In the genomic region with DNA sequence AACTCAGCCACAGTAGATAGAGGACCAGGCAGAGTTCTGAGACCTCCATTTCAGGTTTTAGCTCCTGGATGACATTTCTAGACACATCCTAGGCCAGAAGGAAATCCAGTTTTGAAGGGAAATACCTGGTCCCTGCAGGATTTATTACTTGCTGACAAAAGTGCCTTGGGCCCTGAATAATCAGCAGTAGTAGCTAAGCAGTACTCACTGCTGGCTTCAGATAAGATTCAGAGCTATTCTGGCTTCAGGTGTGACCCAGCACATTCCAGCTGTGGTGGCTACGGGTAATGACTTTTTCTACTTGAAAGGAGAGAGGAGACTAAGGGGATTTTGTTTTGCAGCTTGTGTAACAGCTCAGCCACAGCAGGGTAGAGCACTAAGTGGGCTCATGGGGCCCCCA, we compare ENCODE assay signal across 1 cellular context.
TF ChIP-seq lines count a peak whose summit lies in the region.

No MANE protein-coding gene starts in this region.

TF ChIP-seq in K562, 482 proteins besides CTCF, POLR2A, EP300 and RAD21 (continued from another document and continues in another):
- TF ChIP-seq CCNT2 (IDR thresholded peaks at IDR 0.05; ENCODE audit: borderline replicate concordance, extremely low read depth, insufficient read length, low read depth, low read length) (no peak), SNRNP70 (optimal IDR thresholded peaks at IDR 0.05; ENCODE audit: low read depth, low read length) (no peak), HMG20A (CRISPR knock-in tag; conservative IDR thresholded peaks at IDR 0.05) (no peak), ZNF507 (tag; conservative IDR thresholded peaks at IDR 0.05) (no peak), ZSCAN29 (IDR thresholded peaks at IDR 0.05) (no peak), POLR2AphosphoS5 (IDR thresholded peaks at IDR 0.05; ENCODE audit: control insufficient read depth, insufficient read depth, low read depth, low read length) (peak; percentile 97), BDP1 (IDR thresholded peaks at IDR 0.05; ENCODE audit: insufficient read depth, insufficient read length) (no peak), HEY1 (CRISPR knock-in tag; IDR thresholded peaks at IDR 0.05; ENCODE audit: borderline replicate concordance) (no peak), BRD4 (IDR thresholded peaks at IDR 0.05) (no peak), ZNF239 (CRISPR knock-in tag; IDR thresholded peaks at IDR 0.05) (no peak), FUS (optimal IDR thresholded peaks at IDR 0.05; ENCODE audit: low read depth, low read length) (no peak), SAP30 (IDR thresholded peaks at IDR 0.05; ENCODE audit: borderline replicate concordance, insufficient read depth, low read depth, low read length, poor library complexity, severe bottlenecking) (no peak), SMAD4 (CRISPR knock-in tag; conservative IDR thresholded peaks at IDR 0.05) (peak; percentile 86), RFX1 (IDR thresholded peaks at IDR 0.05) (no peak; the same call in 1 of the 2 replicates), CBX8 (IDR thresholded peaks at IDR 0.05; ENCODE audit: borderline replicate concordance, extremely low read depth, low read depth, low read length, poor library complexity, severe bottlenecking) (no peak), ZNF24 (IDR thresholded peaks at IDR 0.05) (no peak), MAFK (IDR thresholded peaks at IDR 0.05; ENCODE audit: low read length) (peak; percentile 79), SMARCE1 (IDR thresholded peaks at IDR 0.05) (peak; percentile 93), RBM39 (optimal IDR thresholded peaks at IDR 0.05; ENCODE audit: low read depth, low read length) (no peak), ATF1 (CRISPR knock-in tag; IDR thresholded peaks at IDR 0.05) (no peak), ATF1 (tag; IDR thresholded peaks at IDR 0.05) (0 out of 2 replicates have a peak, but pooled peaks have one; percentile 27), STAT5A (IDR thresholded peaks at IDR 0.05; ENCODE audit: borderline replicate concordance, low read length) (peak; percentile 91), TRIM24 (IDR thresholded peaks at IDR 0.05) (peak; percentile 94 to 95), KLF16 (IDR thresholded peaks at IDR 0.05) (peak; percentile 94), THRAP3 (IDR thresholded peaks at IDR 0.05; ENCODE audit: borderline replicate concordance) (no peak), SLC30A9 (CRISPR knock-in tag; IDR thresholded peaks at IDR 0.05) (no peak), SMARCB1 (IDR thresholded peaks at IDR 0.05; ENCODE audit: insufficient read length, low read depth) (no peak), CHCHD3 (CRISPR knock-in tag; IDR thresholded peaks at IDR 0.05) (no peak), RUNX1 (IDR thresholded peaks at IDR 0.05; ENCODE audit: low read depth) (no peak), ETV1 (tag; conservative IDR thresholded peaks at IDR 0.05; ENCODE audit: low read depth) (no peak), HIVEP1 (CRISPR knock-in tag; IDR thresholded peaks at IDR 0.05) (no peak), ETS2 (tag; IDR thresholded peaks at IDR 0.05; ENCODE audit: borderline replicate concordance, poor library complexity, severe bottlenecking) (no peak), ZNF561 (CRISPR knock-in tag; conservative IDR thresholded peaks at IDR 0.05) (no peak)
- TF ChIP-seq, protein P1, sequence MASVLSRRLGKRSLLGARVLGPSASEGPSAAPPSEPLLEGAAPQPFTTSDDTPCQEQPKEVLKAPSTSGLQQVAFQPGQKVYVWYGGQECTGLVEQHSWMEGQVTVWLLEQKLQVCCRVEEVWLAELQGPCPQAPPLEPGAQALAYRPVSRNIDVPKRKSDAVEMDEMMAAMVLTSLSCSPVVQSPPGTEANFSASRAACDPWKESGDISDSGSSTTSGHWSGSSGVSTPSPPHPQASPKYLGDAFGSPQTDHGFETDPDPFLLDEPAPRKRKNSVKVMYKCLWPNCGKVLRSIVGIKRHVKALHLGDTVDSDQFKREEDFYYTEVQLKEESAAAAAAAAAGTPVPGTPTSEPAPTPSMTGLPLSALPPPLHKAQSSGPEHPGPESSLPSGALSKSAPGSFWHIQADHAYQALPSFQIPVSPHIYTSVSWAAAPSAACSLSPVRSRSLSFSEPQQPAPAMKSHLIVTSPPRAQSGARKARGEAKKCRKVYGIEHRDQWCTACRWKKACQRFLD (CRISPR knock-in tag; IDR thresholded peaks at IDR 0.05), result peak; percentile 72; the same call in 1 of the 2 replicates
- TF ChIP-seq, protein P2, sequence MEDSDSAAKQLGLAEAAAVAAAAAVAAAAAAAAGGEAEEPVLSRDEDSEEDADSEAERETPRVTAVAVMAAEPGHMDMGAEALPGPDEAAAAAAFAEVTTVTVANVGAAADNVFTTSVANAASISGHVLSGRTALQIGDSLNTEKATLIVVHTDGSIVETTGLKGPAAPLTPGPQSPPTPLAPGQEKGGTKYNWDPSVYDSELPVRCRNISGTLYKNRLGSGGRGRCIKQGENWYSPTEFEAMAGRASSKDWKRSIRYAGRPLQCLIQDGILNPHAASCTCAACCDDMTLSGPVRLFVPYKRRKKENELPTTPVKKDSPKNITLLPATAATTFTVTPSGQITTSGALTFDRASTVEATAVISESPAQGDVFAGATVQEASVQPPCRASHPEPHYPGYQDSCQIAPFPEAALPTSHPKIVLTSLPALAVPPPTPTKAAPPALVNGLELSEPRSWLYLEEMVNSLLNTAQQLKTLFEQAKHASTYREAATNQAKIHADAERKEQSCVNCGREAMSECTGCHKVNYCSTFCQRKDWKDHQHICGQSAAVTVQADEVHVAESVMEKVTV (CRISPR knock-in tag; IDR thresholded peaks at IDR 0.05), result no peak
- TF ChIP-seq, protein P3, sequence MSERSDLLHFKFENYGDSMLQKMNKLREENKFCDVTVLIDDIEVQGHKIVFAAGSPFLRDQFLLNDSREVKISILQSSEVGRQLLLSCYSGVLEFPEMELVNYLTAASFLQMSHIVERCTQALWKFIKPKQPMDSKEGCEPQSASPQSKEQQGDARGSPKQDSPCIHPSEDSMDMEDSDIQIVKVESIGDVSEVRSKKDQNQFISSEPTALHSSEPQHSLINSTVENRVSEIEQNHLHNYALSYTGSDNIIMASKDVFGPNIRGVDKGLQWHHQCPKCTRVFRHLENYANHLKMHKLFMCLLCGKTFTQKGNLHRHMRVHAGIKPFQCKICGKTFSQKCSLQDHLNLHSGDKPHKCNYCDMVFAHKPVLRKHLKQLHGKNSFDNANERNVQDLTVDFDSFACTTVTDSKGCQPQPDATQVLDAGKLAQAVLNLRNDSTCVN (CRISPR knock-in tag; IDR thresholded peaks at IDR 0.05), result no peak
- TF ChIP-seq, protein P4, sequence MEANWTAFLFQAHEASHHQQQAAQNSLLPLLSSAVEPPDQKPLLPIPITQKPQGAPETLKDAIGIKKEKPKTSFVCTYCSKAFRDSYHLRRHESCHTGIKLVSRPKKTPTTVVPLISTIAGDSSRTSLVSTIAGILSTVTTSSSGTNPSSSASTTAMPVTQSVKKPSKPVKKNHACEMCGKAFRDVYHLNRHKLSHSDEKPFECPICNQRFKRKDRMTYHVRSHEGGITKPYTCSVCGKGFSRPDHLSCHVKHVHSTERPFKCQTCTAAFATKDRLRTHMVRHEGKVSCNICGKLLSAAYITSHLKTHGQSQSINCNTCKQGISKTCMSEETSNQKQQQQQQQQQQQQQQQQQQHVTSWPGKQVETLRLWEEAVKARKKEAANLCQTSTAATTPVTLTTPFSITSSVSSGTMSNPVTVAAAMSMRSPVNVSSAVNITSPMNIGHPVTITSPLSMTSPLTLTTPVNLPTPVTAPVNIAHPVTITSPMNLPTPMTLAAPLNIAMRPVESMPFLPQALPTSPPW (CRISPR knock-in tag; IDR thresholded peaks at IDR 0.05), result 0 out of 2 replicates have a peak, but pooled peaks have one; percentile 22
- TF ChIP-seq, protein P5, sequence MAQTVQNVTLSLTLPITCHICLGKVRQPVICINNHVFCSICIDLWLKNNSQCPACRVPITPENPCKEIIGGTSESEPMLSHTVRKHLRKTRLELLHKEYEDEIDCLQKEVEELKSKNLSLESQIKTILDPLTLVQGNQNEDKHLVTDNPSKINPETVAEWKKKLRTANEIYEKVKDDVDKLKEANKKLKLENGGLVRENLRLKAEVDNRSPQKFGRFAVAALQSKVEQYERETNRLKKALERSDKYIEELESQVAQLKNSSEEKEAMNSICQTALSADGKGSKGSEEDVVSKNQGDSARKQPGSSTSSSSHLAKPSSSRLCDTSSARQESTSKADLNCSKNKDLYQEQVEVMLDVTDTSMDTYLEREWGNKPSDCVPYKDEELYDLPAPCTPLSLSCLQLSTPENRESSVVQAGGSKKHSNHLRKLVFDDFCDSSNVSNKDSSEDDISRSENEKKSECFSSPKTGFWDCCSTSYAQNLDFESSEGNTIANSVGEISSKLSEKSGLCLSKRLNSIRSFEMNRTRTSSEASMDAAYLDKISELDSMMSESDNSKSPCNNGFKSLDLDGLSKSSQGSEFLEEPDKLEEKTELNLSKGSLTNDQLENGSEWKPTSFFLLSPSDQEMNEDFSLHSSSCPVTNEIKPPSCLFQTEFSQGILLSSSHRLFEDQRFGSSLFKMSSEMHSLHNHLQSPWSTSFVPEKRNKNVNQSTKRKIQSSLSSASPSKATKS (CRISPR knock-in tag; IDR thresholded peaks at IDR 0.05), result no peak
- TF ChIP-seq, protein P6, sequence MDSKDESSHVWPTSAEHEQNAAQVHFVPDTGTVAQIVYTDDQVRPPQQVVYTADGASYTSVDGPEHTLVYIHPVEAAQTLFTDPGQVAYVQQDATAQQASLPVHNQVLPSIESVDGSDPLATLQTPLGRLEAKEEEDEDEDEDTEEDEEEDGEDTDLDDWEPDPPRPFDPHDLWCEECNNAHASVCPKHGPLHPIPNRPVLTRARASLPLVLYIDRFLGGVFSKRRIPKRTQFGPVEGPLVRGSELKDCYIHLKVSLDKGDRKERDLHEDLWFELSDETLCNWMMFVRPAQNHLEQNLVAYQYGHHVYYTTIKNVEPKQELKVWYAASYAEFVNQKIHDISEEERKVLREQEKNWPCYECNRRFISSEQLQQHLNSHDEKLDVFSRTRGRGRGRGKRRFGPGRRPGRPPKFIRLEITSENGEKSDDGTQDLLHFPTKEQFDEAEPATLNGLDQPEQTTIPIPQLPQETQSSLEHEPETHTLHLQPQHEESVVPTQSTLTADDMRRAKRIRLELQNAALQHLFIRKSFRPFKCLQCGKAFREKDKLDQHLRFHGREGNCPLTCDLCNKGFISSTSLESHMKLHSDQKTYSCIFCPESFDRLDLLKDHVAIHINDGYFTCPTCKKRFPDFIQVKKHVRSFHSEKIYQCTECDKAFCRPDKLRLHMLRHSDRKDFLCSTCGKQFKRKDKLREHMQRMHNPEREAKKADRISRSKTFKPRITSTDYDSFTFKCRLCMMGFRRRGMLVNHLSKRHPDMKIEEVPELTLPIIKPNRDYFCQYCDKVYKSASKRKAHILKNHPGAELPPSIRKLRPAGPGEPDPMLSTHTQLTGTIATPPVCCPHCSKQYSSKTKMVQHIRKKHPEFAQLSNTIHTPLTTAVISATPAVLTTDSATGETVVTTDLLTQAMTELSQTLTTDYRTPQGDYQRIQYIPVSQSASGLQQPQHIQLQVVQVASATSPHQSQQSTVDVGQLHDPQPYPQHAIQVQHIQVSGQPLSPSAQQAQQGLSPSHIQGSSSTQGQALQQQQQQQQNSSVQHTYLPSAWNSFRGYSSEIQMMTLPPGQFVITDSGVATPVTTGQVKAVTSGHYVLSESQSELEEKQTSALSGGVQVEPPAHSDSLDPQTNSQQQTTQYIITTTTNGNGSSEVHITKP (IDR thresholded peaks at IDR 0.05; ENCODE audit: partially characterized antibody), result no peak
- TF ChIP-seq, protein P7, sequence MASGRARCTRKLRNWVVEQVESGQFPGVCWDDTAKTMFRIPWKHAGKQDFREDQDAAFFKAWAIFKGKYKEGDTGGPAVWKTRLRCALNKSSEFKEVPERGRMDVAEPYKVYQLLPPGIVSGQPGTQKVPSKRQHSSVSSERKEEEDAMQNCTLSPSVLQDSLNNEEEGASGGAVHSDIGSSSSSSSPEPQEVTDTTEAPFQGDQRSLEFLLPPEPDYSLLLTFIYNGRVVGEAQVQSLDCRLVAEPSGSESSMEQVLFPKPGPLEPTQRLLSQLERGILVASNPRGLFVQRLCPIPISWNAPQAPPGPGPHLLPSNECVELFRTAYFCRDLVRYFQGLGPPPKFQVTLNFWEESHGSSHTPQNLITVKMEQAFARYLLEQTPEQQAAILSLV (tag; IDR thresholded peaks at IDR 0.05), result no peak
- TF ChIP-seq, protein P8, sequence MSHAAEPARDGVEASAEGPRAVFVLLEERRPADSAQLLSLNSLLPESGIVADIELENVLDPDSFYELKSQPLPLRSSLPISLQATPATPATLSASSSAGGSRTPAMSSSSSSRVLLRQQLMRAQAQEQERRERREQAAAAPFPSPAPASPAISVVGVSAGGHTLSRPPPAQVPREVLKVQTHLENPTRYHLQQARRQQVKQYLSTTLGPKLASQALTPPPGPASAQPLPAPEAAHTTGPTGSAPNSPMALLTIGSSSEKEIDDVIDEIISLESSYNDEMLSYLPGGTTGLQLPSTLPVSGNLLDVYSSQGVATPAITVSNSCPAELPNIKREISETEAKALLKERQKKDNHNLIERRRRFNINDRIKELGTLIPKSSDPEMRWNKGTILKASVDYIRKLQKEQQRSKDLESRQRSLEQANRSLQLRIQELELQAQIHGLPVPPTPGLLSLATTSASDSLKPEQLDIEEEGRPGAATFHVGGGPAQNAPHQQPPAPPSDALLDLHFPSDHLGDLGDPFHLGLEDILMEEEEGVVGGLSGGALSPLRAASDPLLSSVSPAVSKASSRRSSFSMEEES (CRISPR knock-in tag; IDR thresholded peaks at IDR 0.05), result no peak
- TF ChIP-seq, protein P9, sequence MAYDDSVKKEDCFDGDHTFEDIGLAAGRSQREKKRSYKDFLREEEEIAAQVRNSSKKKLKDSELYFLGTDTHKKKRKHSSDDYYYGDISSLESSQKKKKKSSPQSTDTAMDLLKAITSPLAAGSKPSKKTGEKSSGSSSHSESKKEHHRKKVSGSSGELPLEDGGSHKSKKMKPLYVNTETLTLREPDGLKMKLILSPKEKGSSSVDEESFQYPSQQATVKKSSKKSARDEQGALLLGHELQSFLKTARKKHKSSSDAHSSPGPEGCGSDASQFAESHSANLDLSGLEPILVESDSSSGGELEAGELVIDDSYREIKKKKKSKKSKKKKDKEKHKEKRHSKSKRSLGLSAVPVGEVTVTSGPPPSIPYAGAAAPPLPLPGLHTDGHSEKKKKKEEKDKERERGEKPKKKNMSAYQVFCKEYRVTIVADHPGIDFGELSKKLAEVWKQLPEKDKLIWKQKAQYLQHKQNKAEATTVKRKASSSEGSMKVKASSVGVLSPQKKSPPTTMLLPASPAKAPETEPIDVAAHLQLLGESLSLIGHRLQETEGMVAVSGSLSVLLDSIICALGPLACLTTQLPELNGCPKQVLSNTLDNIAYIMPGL (CRISPR knock-in tag; IDR thresholded peaks at IDR 0.05), result no peak
- TF ChIP-seq, protein P10, sequence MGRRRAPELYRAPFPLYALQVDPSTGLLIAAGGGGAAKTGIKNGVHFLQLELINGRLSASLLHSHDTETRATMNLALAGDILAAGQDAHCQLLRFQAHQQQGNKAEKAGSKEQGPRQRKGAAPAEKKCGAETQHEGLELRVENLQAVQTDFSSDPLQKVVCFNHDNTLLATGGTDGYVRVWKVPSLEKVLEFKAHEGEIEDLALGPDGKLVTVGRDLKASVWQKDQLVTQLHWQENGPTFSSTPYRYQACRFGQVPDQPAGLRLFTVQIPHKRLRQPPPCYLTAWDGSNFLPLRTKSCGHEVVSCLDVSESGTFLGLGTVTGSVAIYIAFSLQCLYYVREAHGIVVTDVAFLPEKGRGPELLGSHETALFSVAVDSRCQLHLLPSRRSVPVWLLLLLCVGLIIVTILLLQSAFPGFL (CRISPR knock-in tag; IDR thresholded peaks at IDR 0.05), result peak; percentile 96
- TF ChIP-seq, protein P11, sequence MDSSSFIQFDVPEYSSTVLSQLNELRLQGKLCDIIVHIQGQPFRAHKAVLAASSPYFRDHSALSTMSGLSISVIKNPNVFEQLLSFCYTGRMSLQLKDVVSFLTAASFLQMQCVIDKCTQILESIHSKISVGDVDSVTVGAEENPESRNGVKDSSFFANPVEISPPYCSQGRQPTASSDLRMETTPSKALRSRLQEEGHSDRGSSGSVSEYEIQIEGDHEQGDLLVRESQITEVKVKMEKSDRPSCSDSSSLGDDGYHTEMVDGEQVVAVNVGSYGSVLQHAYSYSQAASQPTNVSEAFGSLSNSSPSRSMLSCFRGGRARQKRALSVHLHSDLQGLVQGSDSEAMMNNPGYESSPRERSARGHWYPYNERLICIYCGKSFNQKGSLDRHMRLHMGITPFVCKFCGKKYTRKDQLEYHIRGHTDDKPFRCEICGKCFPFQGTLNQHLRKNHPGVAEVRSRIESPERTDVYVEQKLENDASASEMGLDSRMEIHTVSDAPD (CRISPR knock-in tag; IDR thresholded peaks at IDR 0.05), result no peak
